30 cellular contexts compared by ENCODE assay signal in genomic region chr7:17075601-17076000, GRCh38.
"Had no signal": no experiment of that assay in that cellular context is flagged by ENCODE, and none has a peak within 500 bp of the region (broad histone marks: within the 10 kb centered on the region; RNA-seq: fewer than 3 reads in every experiment).

No MANE protein-coding gene starts in this region.

- H3K4me1 ChIP-seq: adrenal gland, ascending aorta had no signal

- H3K27ac ChIP-seq: adrenal gland, ascending aorta, cardiac muscle cell, VCaP had no signal

- H3K4me3 ChIP-seq: adrenal gland, ascending aorta, cardiac muscle cell had no signal

- DNase-seq: activated B cell treated with CpG ODN at 0.5 μM for 24 hours; activated CD4-positive, alpha-beta memory T cell treated with anti-CD3 and anti-CD28 coated beads for 36 hours; activated CD4-positive, alpha-beta T cell treated with anti-CD3 and anti-CD28 coated beads for 4 hours; activated CD4-positive, alpha-beta T cell treated with anti-CD3 and anti-CD28 coated beads, Interleukin-2, amount 10 ng/mL, durations not matched to agents 24 days and 14 days; activated CD4-positive, alpha-beta T cell treated with anti-CD3 and anti-CD28 coated beads, Interleukin-2, amount 50 U/mL, for 1 hour; activated CD4-positive, alpha-beta T cell treated with anti-CD3 and anti-CD28 coated beads, Interleukin-2, amount 50 U/mL, for 4 hours; activated CD4-positive, CD25-positive, alpha-beta regulatory T cell treated with anti-CD3 and anti-CD28 coated beads, Interleukin-2, amount 50 U/mL, for 72 hours; activated CD8-positive, alpha-beta memory T cell treated with anti-CD3 and anti-CD28 coated beads, Interleukin-2, amount 50 U/mL, for 4 hours; activated CD8-positive, alpha-beta T cell treated with anti-CD3 and anti-CD28 coated beads for 36 hours; activated effector memory CD4-positive, alpha-beta T cell treated with anti-CD3 and anti-CD28 coated beads, Interleukin-2, amount 50 U/mL, for 16 hours; activated gamma-delta T cell treated with Interleukin-2 at 50 U/mL for 16 hours; activated naive CD4-positive, alpha-beta T cell; activated naive CD4-positive, alpha-beta T cell treated with anti-CD3 and anti-CD28 coated beads for 36 hours; activated naive CD4-positive, alpha-beta T cell treated with anti-CD3 and anti-CD28 coated beads, Interleukin-2, amount 50 U/mL, for 16 hours; activated naive CD8-positive, alpha-beta T cell treated with anti-CD3 and anti-CD28 coated beads for 36 hours; activated T-cell treated with anti-CD3 and anti-CD28 coated beads for 4 hours; activated T-cell treated with anti-CD3 and anti-CD28 coated beads, Interleukin-2, amount 50 U/mL, for 1 hour; activated T-cell treated with anti-CD3 and anti-CD28 coated beads, Interleukin-2, amount 50 U/mL, for 4 hours; activated T-cell treated with anti-CD3 and anti-CD28 coated beads, Interleukin-2, amount 50 U/mL, for 72 hours; adrenal gland; amygdala; anterior cingulate cortex; caudate nucleus; cerebellar nuclear complex; T-helper 1 cell had no signal

- H3K9me3 ChIP-seq: adrenal gland, ascending aorta had no signal

- H3K27me3 ChIP-seq: adrenal gland, ascending aorta, cardiac muscle cell had no signal

- H3K36me3 ChIP-seq: adrenal gland, ascending aorta, cardiac muscle cell had no signal

- ATAC-seq: activated CD8-positive, alpha-beta T cell treated with anti-CD3 and anti-CD28 coated beads for 36 hours; activated naive CD4-positive, alpha-beta T cell treated with anti-CD3 and anti-CD28 coated beads, Interleukin-2, amount 50 U/mL, for 72 hours; activated T-cell treated with anti-CD3 and anti-CD28 coated beads, Interleukin-2, amount 50 U/mL, for 4 hours; activated T-cell treated with anti-CD3 and anti-CD28 coated beads, Interleukin-2, amount 50 U/mL, for 72 hours; activated T-helper 17 cell treated with anti-CD3 and anti-CD28 coated beads, Interleukin-2, amount 50 U/mL, for 72 hours had no signal
